Comparison of ENCODE assay signal across 8 cellular contexts in the genomic region with DNA sequence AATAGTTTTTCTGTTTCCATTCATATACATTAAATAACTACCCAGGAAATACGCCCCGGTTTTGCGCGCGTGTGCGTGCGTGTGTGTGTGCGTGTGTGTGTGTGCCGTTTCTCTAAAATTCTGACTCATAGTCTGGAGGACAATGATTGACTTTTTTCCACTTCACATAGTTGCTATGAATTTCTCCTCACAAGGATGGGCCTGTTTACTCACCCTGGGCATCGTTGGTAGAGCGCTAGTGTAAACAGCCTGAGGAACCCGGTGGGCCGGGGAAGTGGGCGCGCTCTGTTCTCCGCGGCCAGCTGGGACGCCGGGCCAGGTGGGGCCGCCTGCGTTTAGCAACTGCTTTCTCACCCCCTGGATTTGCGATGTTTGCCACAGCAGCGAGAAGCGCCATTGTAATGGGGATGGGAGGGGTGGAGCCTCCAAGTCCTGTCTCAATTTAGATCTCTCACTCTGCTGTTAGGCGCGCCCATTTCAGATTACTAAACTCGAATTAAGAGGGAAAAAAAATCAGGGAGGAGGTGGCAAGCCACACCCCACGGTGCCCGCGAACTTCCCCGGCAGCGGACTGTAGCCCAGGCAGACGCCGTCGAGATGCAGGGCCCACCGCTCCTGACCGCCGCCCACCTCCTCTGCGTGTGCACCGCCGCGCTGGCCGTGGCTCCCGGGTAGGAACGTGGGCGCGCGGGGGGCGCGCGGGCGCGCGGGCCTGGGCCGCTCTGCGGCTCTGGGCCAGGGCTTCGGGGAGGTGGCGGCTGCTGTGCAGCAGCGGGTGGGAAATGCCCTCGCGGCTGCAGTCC. TPM values are rescaled to one million over a fixed set of nuclear protein-coding genes. Genes with fewer than 3 reads are reported as not detected.
A peak's percentile ranks its signal among the peaks of the same experiment; 100 is the strongest.
DNase-seq lines count a peak whose midpoint lies in the region; ATAC-seq and TF ChIP-seq lines count a peak whose summit lies in the region.

A gene (plus strand): TSS at position 585 of the 803 bp plus-strand sequence. CDS start 13 bp downstream, at position 598.

- H3F3A ChIP-seq in MM.1S (ENCODE audit: insufficient read depth, low read length): no peaks in the 10 kb centered on the region

- H2BK12ac ChIP-seq in H9 (ENCODE audit: insufficient read length, low read depth, low read length): no peak within 1 kb of the TSS

- POLR2A ChIA-PET in activated B cell treated with CpG ODN at 0.5 μM for 24 hours (lab: Charles Lee): no interaction called here

- in situ Hi-C loops in G401 (cut with HindIII; ENCODE audit: low sequenced_read_pairs): no loop called here

- peak within 1 kb of the TSS; percentile 6 for H3K9ac ChIP-seq in H9 (ENCODE audit: extremely low read depth, insufficient read length, low read length)
- peak within 1 kb of the TSS; percentile 44; the same call in 1 of the 2 replicates for H3K9ac ChIP-seq in MM.1S (ENCODE audit: low read length)

- H4K5ac ChIP-seq in H9 (ENCODE audit: insufficient read length, low read depth, low read length): no peak within 1 kb of the TSS

- H3K36me3 ChIP-seq in MM.1S (replicated peaks; ENCODE audit: insufficient read depth, low read length): no peaks in the 10 kb centered on the region

- TF ChIP-seq CTCF in H9 (conservative IDR thresholded peaks at IDR 0.05) (no peak), MM.1S (IDR thresholded peaks at IDR 0.05; ENCODE audit: low read length) (no peak), activated B cell treated with CpG ODN at 0.5 μM for 24 hours (IDR thresholded peaks at IDR 0.05) (no peak)

- no peaks in the 10 kb centered on the region for H3K79me1 ChIP-seq in H9 (ENCODE audit: insufficient read depth, low read depth, low read length, poor library complexity, severe bottlenecking)

- CTCF ChIA-PET in activated B cell treated with CpG ODN at 0.5 μM for 24 hours (lab: Charles Lee): no interaction called here

- no peak within 1 kb of the TSS for H2BK120ac ChIP-seq in H9 (ENCODE audit: low read depth, low read length, poor library complexity, severe bottlenecking)

- H3K9me2 ChIP-seq in MM.1S (replicated peaks; ENCODE audit: insufficient read depth, low read length): no peaks in the 10 kb centered on the region

- ATAC-seq in activated B cell treated with CpG ODN at 0.5 μM for 24 hours (ENCODE audit: low read depth): peak; percentile 71
- peak; percentile 43 for ATAC-seq in central memory CD8-positive, alpha-beta T cell (replicated peaks; ENCODE audit: extremely low read depth, poor library complexity, severe bottlenecking)

- 0 out of 2 replicates have a peak within 1 kb of the TSS, but pooled peaks have one; percentile 46 for H3K14ac ChIP-seq in H9 (ENCODE audit: insufficient read depth, low read length)

- no CpG with 5 or more reads among the region's 61 CpGs for WGBS in H9 (ENCODE audit: extremely low coverage, insufficient read length, low lambda C conversion rate)

- H2BK5ac ChIP-seq in H9 (ENCODE audit: insufficient read length, low read length): no peak within 1 kb of the TSS

- H3K9me3 ChIP-seq in H9 (ENCODE audit: control insufficient read depth, low read depth, low read length) (no peaks in the 10 kb centered on the region), MM.1S (replicated peaks; ENCODE audit: insufficient read depth, low read length) (no peaks in the 10 kb centered on the region)

- H3K4me3 Mint-ChIP-seq in H9 (peak within 1 kb of the TSS; percentile 79 to 83), activated B cell treated with CpG ODN at 0.5 μM for 24 hours (peak within 1 kb of the TSS; percentile 73)
- H3K4me3 Mint-ChIP-seq in central memory CD8-positive, alpha-beta T cell: peak within 1 kb of the TSS; percentile 64

- H2AFZ ChIP-seq in H9 (ENCODE audit: low read length) (peak within 1 kb of the TSS; percentile 78), MM.1S (ENCODE audit: low read length) (peak within 1 kb of the TSS; percentile 71)

- intact Hi-C loops in activated B cell treated with CpG ODN at 0.5 μM for 24 hours (cut with micrococcal nuclease): no loop called here

- no peak within 1 kb of the TSS for H3K27ac ChIP-seq in H9 (ENCODE audit: insufficient read length, low read depth, low read length)
- H3K27ac ChIP-seq in MM.1S (ENCODE audit: low read length): peak within 1 kb of the TSS; percentile 0; the same call in 1 of the 2 replicates
- peak within 1 kb of the TSS; percentile 42 for H3K27ac ChIP-seq in layer of hippocampus (ENCODE audit: low read depth, low read length)

- DNase-seq in GM03348 (ENCODE audit: low spot score): peak; percentile 79
- DNase-seq in H9: peak; percentile 79
- DNase-seq in MM.1S: no peak
- peak; percentile 19 for DNase-seq in activated B cell treated with CpG ODN at 0.5 μM for 24 hours
- DNase-seq in central memory CD8-positive, alpha-beta T cell (ENCODE audit: low spot score in 2 of 2): no peak
- DNase-seq in stimulated activated CD4-positive, alpha-beta T cell treated with anti-CD3 and anti-CD28 coated beads, Interleukin-2, amount 100 ng/mL, for 24 hours: peak; percentile 77 to 78
- no peak for DNase-seq in G401 (ENCODE audit: low spot score)

- no peak within 1 kb of the TSS for H2BK20ac ChIP-seq in H9 (ENCODE audit: low read depth, low read length, poor library complexity, severe bottlenecking)

- no peak within 1 kb of the TSS for H3K18ac ChIP-seq in H9 (ENCODE audit: insufficient read length, low read depth, low read length)

- H3K36me3 Mint-ChIP-seq in H9 (ENCODE audit: insufficient read depth in 1 of 3, low read depth in 3 of 3): peaks cover 3 to 10% (median 4%) of the 10 kb centered on the region in 3 experiments; a peak in 5 of 7 replicates
- H3K36me3 Mint-ChIP-seq in activated B cell treated with CpG ODN at 0.5 μM for 24 hours (ENCODE audit: low read depth): no peaks in the 10 kb centered on the region
- peaks cover 4% of the 10 kb centered on the region for H3K36me3 Mint-ChIP-seq in central memory CD8-positive, alpha-beta T cell (ENCODE audit: insufficient read depth)

- H3K27ac Mint-ChIP-seq in H9 (peak within 1 kb of the TSS; percentile 29 to 47 (median 40); a peak in 2 of 7 replicates), activated B cell treated with CpG ODN at 0.5 μM for 24 hours (no peak within 1 kb of the TSS)
- H3K27ac Mint-ChIP-seq in central memory CD8-positive, alpha-beta T cell (ENCODE audit: low read depth): no peak within 1 kb of the TSS

- H3K27me3 Mint-ChIP-seq in H9 (ENCODE audit: low read depth): peaks cover 18% of the 10 kb centered on the region
- H3K27me3 Mint-ChIP-seq in activated B cell treated with CpG ODN at 0.5 μM for 24 hours: peaks cover 58% of the 10 kb centered on the region
- H3K27me3 Mint-ChIP-seq in central memory CD8-positive, alpha-beta T cell: peaks cover 95% of the 10 kb centered on the region

- no peaks in the 10 kb centered on the region for H3K79me2 ChIP-seq in H9 (ENCODE audit: insufficient read depth, low read length)
- no peaks in the 10 kb centered on the region for H3K79me2 ChIP-seq in MM.1S (ENCODE audit: low read length)

- H3T11ph ChIP-seq in H9 (ENCODE audit: low read length): no peak within 1 kb of the TSS

- H3K56ac ChIP-seq in H9 (ENCODE audit: insufficient read length, low read depth, low read length): no peak within 1 kb of the TSS

- H4K91ac ChIP-seq in H9 (ENCODE audit: insufficient read length, low read depth, low read length): no peak within 1 kb of the TSS

- no peaks in the 10 kb centered on the region for H4K20me1 ChIP-seq in H9 (ENCODE audit: control insufficient read depth, insufficient read depth, insufficient read length)
- H4K20me1 ChIP-seq in MM.1S (ENCODE audit: insufficient read depth, low read length): no peaks in the 10 kb centered on the region

- peaks cover 31 to 34% of the 10 kb centered on the region in 2 experiments for H3K4me1 Mint-ChIP-seq in H9
- peaks cover 23% of the 10 kb centered on the region for H3K4me1 Mint-ChIP-seq in activated B cell treated with CpG ODN at 0.5 μM for 24 hours
- H3K4me1 Mint-ChIP-seq in central memory CD8-positive, alpha-beta T cell: peaks cover 16% of the 10 kb centered on the region

- H3K4me1 ChIP-seq in H9 (ENCODE audit: insufficient read depth, low read length) (no peaks in the 10 kb centered on the region), MM.1S (ENCODE audit: low read length) (peaks cover 16% of the 10 kb centered on the region)

- no peaks in the 10 kb centered on the region for H3K27me3 ChIP-seq in H9 (ENCODE audit: insufficient read depth, low read length)
- H3K27me3 ChIP-seq in MM.1S (replicated peaks; ENCODE audit: insufficient read depth, low read length): no peaks in the 10 kb centered on the region
- H3K27me3 ChIP-seq in layer of hippocampus (ENCODE audit: control insufficient read depth, insufficient read depth, low read length): no peaks in the 10 kb centered on the region

- no peak within 1 kb of the TSS for H4K8ac ChIP-seq in H9 (replicated peaks; ENCODE audit: insufficient read length, low read depth, low read length)

- no peak within 1 kb of the TSS for H3K23ac ChIP-seq in H9 (ENCODE audit: insufficient read length, low read depth, low read length)

- no peak within 1 kb of the TSS for H3K4ac ChIP-seq in H9 (ENCODE audit: low read depth, low read length)

- H3K9me3 Mint-ChIP-seq in H9: peaks cover 5 to 9% of the 10 kb centered on the region in 2 experiments; a peak in 4 of 5 replicates
- H3K9me3 Mint-ChIP-seq in activated B cell treated with CpG ODN at 0.5 μM for 24 hours: no peaks in the 10 kb centered on the region
- no peaks in the 10 kb centered on the region for H3K9me3 Mint-ChIP-seq in central memory CD8-positive, alpha-beta T cell

- no peak within 1 kb of the TSS for H2BK15ac ChIP-seq in H9 (ENCODE audit: low read depth, low read length)

- no peaks in the 10 kb centered on the region for H3K23me2 ChIP-seq in H9 (ENCODE audit: insufficient read length, low read depth, low read length, poor library complexity, severe bottlenecking)

- H3K4me3 ChIP-seq in MM.1S (ENCODE audit: low read length): peak within 1 kb of the TSS; percentile 60

- peak within 1 kb of the TSS; percentile 72 for H3K4me2 ChIP-seq in H9 (ENCODE audit: insufficient read depth, insufficient read length, low read length)
- H3K4me2 ChIP-seq in MM.1S (ENCODE audit: low read depth, low read length): peak within 1 kb of the TSS; percentile 69

- no peak within 1 kb of the TSS for H2AK5ac ChIP-seq in H9 (ENCODE audit: insufficient read length, low read length)

RNA-seq across cellular contexts. Expression of the gene that starts here (rescaled TPM):
- 3.2 and 3.3 TPM in 2 replicates for total RNA-seq in H9 (2021)
- 0.61 and 0.69 TPM in 2 replicates for total RNA-seq in activated B cell treated with CpG ODN at 0.5 μM for 24 hours
- total RNA-seq in G401 (2014; rRNA removed; shearing (Covaris generic)): 0.51 and 2.6 TPM in 2 replicates

Comparison
In these comparisons a context has a peak if more than half of its experiments do, and no peak if none do; other contexts are left out.
1. Peak in DNase-seq and ATAC-seq in activated B cell treated with CpG ODN at 0.5 μM for 24 hours; RNA of the gene not detected or under 1 TPM.
2. DNase-seq: peak in GM03348 (single experiment), H9 (single experiment) and stimulated activated CD4-positive, alpha-beta T cell treated with anti-CD3 and anti-CD28 coated beads, Interleukin-2, amount 100 ng/mL, for 24 hours (2 of 2); none in MM.1S (single experiment), central memory CD8-positive, alpha-beta T cell (0 of 2) and G401 (single experiment).
3. H3K27ac Mint-ChIP-seq: peak in H9 (3 of 3); none in activated B cell treated with CpG ODN at 0.5 μM for 24 hours (single experiment) and central memory CD8-positive, alpha-beta T cell (single experiment).
4. Peak in every context shown above with its lines, with median percentiles within 50 percentile points of each other: H3K4me3 Mint-ChIP-seq.